In the genomic region with DNA sequence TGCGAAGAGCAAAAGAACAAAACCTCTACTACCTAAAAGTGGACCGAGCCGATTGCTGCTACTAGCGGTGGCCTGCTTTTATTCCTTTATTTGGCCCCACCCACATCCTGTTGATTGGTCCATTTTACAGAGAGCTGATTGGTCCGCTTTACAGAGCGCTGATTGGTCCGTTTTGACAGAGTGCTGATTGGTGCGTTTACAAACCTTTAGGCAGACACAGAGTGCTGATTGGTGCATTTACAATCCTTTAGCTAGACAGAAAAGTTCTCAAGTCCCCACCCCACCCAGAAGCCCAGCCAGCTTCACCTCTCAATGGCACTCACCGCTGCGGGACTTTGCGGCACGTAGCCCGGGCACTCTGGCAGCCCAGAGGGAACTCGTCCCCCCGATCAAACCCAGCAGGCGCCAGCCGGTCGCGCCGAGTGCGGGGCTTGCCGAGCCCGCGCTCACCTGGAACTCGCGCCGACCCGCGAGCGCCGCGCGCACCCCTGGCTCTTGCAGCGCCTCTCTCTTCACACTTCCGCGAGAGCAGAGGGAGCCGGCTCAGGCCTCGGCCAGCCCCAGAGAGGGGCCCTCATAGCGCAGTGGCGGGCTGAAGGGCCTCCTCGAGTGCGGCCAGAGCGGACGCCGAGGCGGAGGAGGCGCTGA, we compare ENCODE assay signal across 8 cellular contexts. TPM values are rescaled to one million over a fixed set of nuclear protein-coding genes. Genes with fewer than 3 reads are reported as not detected.
DNase-seq lines count a peak whose midpoint lies in the region; ATAC-seq and TF ChIP-seq lines count a peak whose summit lies in the region.

No MANE protein-coding gene starts in this region.

- H3K4me3 ChIP-seq in foreskin fibroblast (ENCODE audit: low read depth in 1 of 2, low read length in 2 of 2): peak overlapping the region; percentile 43 to 44
- H3K4me3 ChIP-seq in spleen: peak overlapping the region in 7 of 8 donors; percentile 19 to 63 (median 30)

- no peaks in the 10 kb centered on the region for H3K36me3 Mint-ChIP-seq in T-helper 17 cell (ENCODE audit: low read depth)

- intact Hi-C loops in spleen (cut with DNase I; ENCODE audit: low total_unique reads): no loop called here

- TF ChIP-seq CTCF in foreskin fibroblast (IDR thresholded peaks at IDR 0.05; ENCODE audit: low read depth, low read length): no peak
- TF ChIP-seq CTCF in spleen (IDR thresholded peaks at IDR 0.05 in 8 of 11, conservative IDR thresholded peaks at IDR 0.05 in 3 of 11): no peak

- H3K27ac Mint-ChIP-seq in T-helper 17 cell: no peak overlapping the region

- no peaks in the 10 kb centered on the region for H3K36me3 ChIP-seq in spleen

- H3K4me1 ChIP-seq in spleen: peaks cover 0 to 7% (median 2%) of the 10 kb centered on the region in 6 donors

- no peak overlapping the region for H3K27ac ChIP-seq in spleen

- peaks cover 19% of the 10 kb centered on the region for H3K27me3 Mint-ChIP-seq in T-helper 17 cell

- ATAC-seq in T-helper 17 cell: peak; percentile 39
- no peak for ATAC-seq in HG03095 (IDR thresholded peaks at IDR 0.05; ENCODE audit: unreplicated experiment)
- ATAC-seq in HG02623 (IDR thresholded peaks at IDR 0.05; ENCODE audit: unreplicated experiment): no peak

- peaks cover 0 to 64% (median 5%) of the 10 kb centered on the region in 7 donors for H3K27me3 ChIP-seq in spleen (replicated peaks in 1 of 7)

- H3K4me3 Mint-ChIP-seq in T-helper 17 cell: peak overlapping the region; percentile 49

- H3K9me3 ChIP-seq in T-helper 17 cell (ENCODE audit: control insufficient read depth, low read length, poor library complexity, severe bottlenecking) (no peaks in the 10 kb centered on the region), spleen (peaks cover 0 to 8% (median 0%) of the 10 kb centered on the region in 8 donors)

- peak; percentile 48 for DNase-seq in activated CD4-positive, alpha-beta T cell treated with anti-CD3 and anti-CD28 coated beads for 48 hours
- no peak for DNase-seq in activated CD4-positive, alpha-beta T cell treated with anti-CD3 and anti-CD28 coated beads for 1 hour
- DNase-seq in T-helper 17 cell (no peak), foreskin fibroblast (peak in 1 of 2 donors; percentile 32), spleen (peak; percentile 84)
- no peak for DNase-seq in central memory CD4-positive, alpha-beta T cell

- WGBS in spleen, 5 donors: 25 to 50% (median 37%) methylated on average over 40 to 47 of the region's 47 CpGs

- peaks cover 2% of the 10 kb centered on the region for H3K4me1 Mint-ChIP-seq in T-helper 17 cell

- TF ChIP-seq POLR2A in spleen (IDR thresholded peaks at IDR 0.05): no peak

RNA-seq across cellular contexts. Expression of a gene that starts 8.7 kb away (rescaled TPM):
- total RNA-seq in T-helper 17 cell (under 1 TPM; 0.91 to 0.94 TPM), spleen (10 to 100 TPM; 18.3 to 44.4 (median 36.7) TPM)
- polyA plus RNA-seq in spleen: 1 to 10 TPM; 1.0 to 3.1 (median 1.2) TPM

Comparison
In these comparisons a context has a peak if more than half of its experiments do, and no peak if none do; other contexts are left out.
1. DNase-seq: peak in activated CD4-positive, alpha-beta T cell treated with anti-CD3 and anti-CD28 coated beads for 48 hours (single experiment) and spleen (single experiment); none in activated CD4-positive, alpha-beta T cell treated with anti-CD3 and anti-CD28 coated beads for 1 hour (single experiment), T-helper 17 cell (0 of 3) and central memory CD4-positive, alpha-beta T cell (single experiment).
2. RNA of a gene that starts 8.7 kb away (total RNA-seq): 18.3 to 44.4 TPM in spleen; 0.91 to 0.94 TPM in T-helper 17 cell; every median in the first group is over 4 times any median in the second.